22 cellular contexts compared by ENCODE assay signal in the genomic region with DNA sequence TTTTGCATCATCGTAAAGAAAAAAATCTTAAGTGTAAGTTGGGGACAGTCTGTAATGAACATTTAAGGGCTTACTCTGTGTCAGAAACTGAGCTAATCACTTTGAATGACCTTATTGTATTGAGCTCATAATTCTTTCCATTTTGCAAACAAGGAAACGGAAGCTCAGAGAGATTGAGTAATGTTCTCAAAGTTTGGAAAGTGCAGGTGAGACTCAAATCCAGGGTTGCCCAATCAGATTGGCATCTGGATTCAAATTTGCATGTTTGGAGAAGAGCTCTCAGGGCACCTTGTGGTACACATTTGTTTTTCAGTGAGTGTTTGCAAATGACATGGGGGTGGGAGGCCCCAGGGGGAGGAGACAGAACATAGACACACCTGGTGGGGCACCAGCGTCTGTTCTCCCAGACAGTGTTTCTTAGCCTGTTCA. TPM values are rescaled to one million over a fixed set of nuclear protein-coding genes. Genes with fewer than 3 reads are reported as not detected.
DNase-seq lines count a peak whose midpoint lies in the region; ATAC-seq and TF ChIP-seq lines count a peak whose summit lies in the region.
"Had no signal": no experiment of that assay in that cellular context is flagged by ENCODE, and none has a peak within 500 bp of the region (broad histone marks: within the 10 kb centered on the region; RNA-seq: fewer than 3 reads in every experiment).

No MANE protein-coding gene starts in this region.

- no peak overlapping the region for H3K9ac ChIP-seq in mammary epithelial cell (ENCODE audit: insufficient read depth, low read length)
- H3K9ac ChIP-seq: KMS-11 had no signal

- intact Hi-C loops in mammary epithelial cell (cut with micrococcal nuclease) (loop anchor here (10.0 kb wide), 1 partner anchor 448 kb away; no protein-coding TSS in a partner anchor), right lobe of liver (cut with DNase I) (loop anchor here in 1 of 2 donors (10.0 kb wide), 2 partner anchors 58 to 148 kb away; a partner anchor contains a TSS), upper lobe of right lung (cut with DNase I) (loop anchor here (10.0 kb wide), 1 partner anchor 58 kb away; no protein-coding TSS in a partner anchor), esophagus squamous epithelium (cut with DNase I) (no loop called here), ascending aorta (cut with DNase I) (no loop called here)

- H3K27ac ChIP-seq in mammary epithelial cell (ENCODE audit: insufficient read depth, low read depth, low read length) (no peak overlapping the region), right lobe of liver (peak overlapping the region in 1 of 3 donors; percentile 58), upper lobe of right lung (peak overlapping the region; percentile 58), esophagus squamous epithelium (no peak overlapping the region), ascending aorta (no peak overlapping the region)
- H3K27ac ChIP-seq: esophagus muscularis mucosa, gastroesophageal sphincter, KMS-11, SJSA1 had no signal

- H4K20me1 ChIP-seq in mammary epithelial cell (ENCODE audit: insufficient read depth, low read length), result no peaks in the 10 kb centered on the region

- H3K9me3 ChIP-seq in mammary epithelial cell (replicated peaks; ENCODE audit: insufficient read depth, low read length) (no peaks in the 10 kb centered on the region), right lobe of liver (no peaks in the 10 kb centered on the region), upper lobe of right lung (no peaks in the 10 kb centered on the region), esophagus squamous epithelium (no peaks in the 10 kb centered on the region), ascending aorta (no peaks in the 10 kb centered on the region)
- H3K9me3 ChIP-seq: esophagus muscularis mucosa, gastroesophageal sphincter, Peyer's patch, SJSA1 had no signal

- CTCF ChIA-PET in mammary epithelial cell (lab: Charles Lee; ENCODE audit: low non-redundant PET), result no interaction called here

- dilution Hi-C loops in mammary epithelial cell (cut with HindIII; ENCODE audit: low sequenced_read_pairs), result no loop called here

- H3K4me1 ChIP-seq in mammary epithelial cell (ENCODE audit: insufficient read depth, low read length) (no peaks in the 10 kb centered on the region), right lobe of liver (no peaks in the 10 kb centered on the region), upper lobe of right lung (peaks cover 6% of the 10 kb centered on the region), esophagus squamous epithelium (peaks cover 0 to 8% (median 0%) of the 10 kb centered on the region in 3 donors), ascending aorta (no peaks in the 10 kb centered on the region)
- H3K4me1 ChIP-seq: gastroesophageal sphincter, Peyer's patch had no signal

- no peaks in the 10 kb centered on the region for H3K79me2 ChIP-seq in mammary epithelial cell (ENCODE audit: insufficient read depth, low read length)

- H3K27me3 ChIP-seq in mammary epithelial cell (ENCODE audit: insufficient read depth, low read length) (peaks cover 2% of the 10 kb centered on the region), right lobe of liver (no peaks in the 10 kb centered on the region), upper lobe of right lung (no peaks in the 10 kb centered on the region), esophagus squamous epithelium (peaks cover 0 to 27% (median 0%) of the 10 kb centered on the region in 4 donors), ascending aorta (no peaks in the 10 kb centered on the region)
- H3K27me3 ChIP-seq: gastroesophageal sphincter, Peyer's patch, SJSA1 had no signal

- 65% methylated on average over 3 of the region's 3 CpGs for WGBS in mammary epithelial cell (ENCODE audit: low coverage, missing lambda C conversion rate)
- 50% methylated on average over 3 of the region's 3 CpGs for WGBS in right lobe of liver (ENCODE audit: insufficient coverage, low coverage, low lambda C conversion rate, missing lambda C conversion rate)
- 52 to 61% methylated on average over 3 of the region's 3 CpGs for WGBS in esophagus squamous epithelium, 2 donors

- no peak for TF ChIP-seq CTCF in mammary epithelial cell (conservative IDR thresholded peaks at IDR 0.05 in 1 of 2, IDR thresholded peaks at IDR 0.05 in 1 of 2; ENCODE audit: extremely low read depth in 1 of 2, insufficient read depth in 1 of 2, low read depth in 1 of 2, low read length in 2 of 2)
- TF ChIP-seq CTCF in right lobe of liver (IDR thresholded peaks at IDR 0.05), result no peak
- no peak for TF ChIP-seq CTCF in upper lobe of right lung (IDR thresholded peaks at IDR 0.05)
- TF ChIP-seq CTCF in esophagus squamous epithelium (IDR thresholded peaks at IDR 0.05), result no peak
- TF ChIP-seq CTCF in ascending aorta (IDR thresholded peaks at IDR 0.05), result no peak

- in situ Hi-C loops in mammary epithelial cell (cut with MboI; ENCODE audit: low sequenced_read_pairs in 2 of 2), result loop anchor here in 1 of 2 donors (25.0 kb wide), 1 partner anchor 145 kb away; a partner anchor contains a TSS

- H3K4me3 ChIP-seq in mammary epithelial cell (replicated peaks in 1 of 3; ENCODE audit: insufficient read depth in 1 of 3, low read depth in 2 of 3, low read length in 3 of 3) (no peak overlapping the region), right lobe of liver (no peak overlapping the region), upper lobe of right lung (no peak overlapping the region), esophagus squamous epithelium (no peak overlapping the region), ascending aorta (no peak overlapping the region)
- H3K4me3 ChIP-seq: esophagus muscularis mucosa, gastroesophageal sphincter, Peyer's patch, SJSA1 had no signal

- TF ChIP-seq POLR2A in right lobe of liver (IDR thresholded peaks at IDR 0.05), result no peak
- TF ChIP-seq POLR2A in esophagus squamous epithelium (IDR thresholded peaks at IDR 0.05), result no peak

- ATAC-seq in right lobe of liver (peak; percentile 61 to 86 (median 75)), upper lobe of right lung (peak; percentile 86)
- ATAC-seq: activated T-helper 17 cell treated with anti-CD3 and anti-CD28 coated beads, Interleukin-2, amount 50 U/mL, for 72 hours; CD8-positive, alpha-beta T cell; gastroesophageal sphincter had no signal

- BruUV-seq in mammary epithelial cell (replicated peaks; lab: Mats Ljungman, UMichigan), result no TSS peak

- no peak overlapping the region for H2AFZ ChIP-seq in mammary epithelial cell (ENCODE audit: low read depth, low read length)

- H3K36me3 ChIP-seq in mammary epithelial cell (ENCODE audit: insufficient read depth, low read length), result no peaks in the 10 kb centered on the region
- H3K36me3 ChIP-seq in right lobe of liver, result no peaks in the 10 kb centered on the region
- no peaks in the 10 kb centered on the region for H3K36me3 ChIP-seq in upper lobe of right lung
- no peaks in the 10 kb centered on the region for H3K36me3 ChIP-seq in esophagus squamous epithelium
- H3K36me3 ChIP-seq in ascending aorta, result no peaks in the 10 kb centered on the region
- H3K36me3 ChIP-seq: esophagus muscularis mucosa, gastroesophageal sphincter, Peyer's patch had no signal

- DNase-seq in NCI-H2171 (lab: John Stamatoyannopoulos, UW) (peak; percentile 36), mammary epithelial cell (peak; percentile 16), right lobe of liver (no peak), upper lobe of right lung (peak; percentile 73), esophagus squamous epithelium (lab: John Stamatoyannopoulos, UW) (no peak), DMS 273 (lab: John Stamatoyannopoulos, UW; ENCODE audit: unreplicated experiment) (no peak), ascending aorta (ENCODE audit: low spot score in 2 of 2) (no peak)
- DNase-seq: activated CD4-positive, alpha-beta T cell treated with anti-CD3 and anti-CD28 coated beads, Interleukin-2, amount 10 ng/mL, durations not matched to agents 7 days and 5 days; activated CD8-positive, alpha-beta memory T cell treated with anti-CD3 and anti-CD28 coated beads, Interleukin-2, amount 50 U/mL, for 4 hours; activated naive CD8-positive, alpha-beta T cell treated with anti-CD3 and anti-CD28 coated beads for 36 hours; CD8-positive, alpha-beta T cell; effector CD8-positive, alpha-beta T cell; GF-D8; HCEC 1CT; NCI-H187; NCI-H345 had no signal

- no peak overlapping the region for H3K4me2 ChIP-seq in mammary epithelial cell (ENCODE audit: insufficient read depth, low read depth, low read length)
- H3K4me2 ChIP-seq: KMS-11 had no signal

RNA-seq across cellular contexts. Expression of a gene that starts 8.0 kb away (rescaled TPM):
- total RNA-seq in mammary epithelial cell (not detected), right lobe of liver (10 to 100 TPM; 23.2 to 81.5 (median 48.1) TPM), upper lobe of right lung (164 TPM), esophagus squamous epithelium (1 to 10 TPM; 3.2 to 6.4 (median 4.7) TPM), ascending aorta (35.3 TPM)
- 0.09 TPM for polyA plus RNA-seq in mammary epithelial cell
- not detected for polyA minus RNA-seq in mammary epithelial cell
- total RNA-seq: activated CD4-positive, alpha-beta T cell treated with anti-CD3 and anti-CD28 coated beads, Interleukin-2, amount 10 ng/mL, durations not matched to agents 7 days and 5 days; activated naive CD8-positive, alpha-beta T cell treated with anti-CD3 and anti-CD28 coated beads for 36 hours; activated T-helper 17 cell treated with anti-CD3 and anti-CD28 coated beads, Interleukin-2, amount 50 U/mL, for 72 hours; CD8-positive, alpha-beta T cell had no signal

Comparison
In these comparisons a context has a peak if more than half of its experiments do, and no peak if none do; other contexts are left out.
1. DNase-seq: peak in NCI-H2171 (single experiment), mammary epithelial cell (single experiment) and upper lobe of right lung (single experiment); none in right lobe of liver (0 of 3), esophagus squamous epithelium (single experiment), DMS 273 (single experiment) and ascending aorta (0 of 2).
2. RNA of a gene that starts 8.0 kb away (total RNA-seq): 164 TPM in upper lobe of right lung (single experiment), 23.2 to 81.5 TPM in right lobe of liver, 35.3 TPM in ascending aorta (single experiment) and 3.2 to 6.4 TPM in esophagus squamous epithelium; not detected in mammary epithelial cell; every median in the first group is over 4 times any median in the second.
3. intact Hi-C loops: an anchor here in mammary epithelial cell (10.0 kb wide) and upper lobe of right lung (10.0 kb wide); none called in esophagus squamous epithelium and ascending aorta.